ENCODE assay signal across 1 cellular context in genomic region chr1:11805454-11806306, GRCh38.
TF ChIP-seq lines count a peak whose summit lies in the region.

Gene CLCN6 (plus strand): TSS chr1:11806191. CDS start chr1:11806263, 72 bp downstream.
Gene MTHFR (minus strand): TSS chr1:11805964. CDS start chr1:11803116, 2,848 bp downstream.

TF ChIP-seq in HepG2, 621 proteins besides CTCF, POLR2A, EP300 and RAD21 (continued from another document and continues in another):
- TF ChIP-seq, protein P1, sequence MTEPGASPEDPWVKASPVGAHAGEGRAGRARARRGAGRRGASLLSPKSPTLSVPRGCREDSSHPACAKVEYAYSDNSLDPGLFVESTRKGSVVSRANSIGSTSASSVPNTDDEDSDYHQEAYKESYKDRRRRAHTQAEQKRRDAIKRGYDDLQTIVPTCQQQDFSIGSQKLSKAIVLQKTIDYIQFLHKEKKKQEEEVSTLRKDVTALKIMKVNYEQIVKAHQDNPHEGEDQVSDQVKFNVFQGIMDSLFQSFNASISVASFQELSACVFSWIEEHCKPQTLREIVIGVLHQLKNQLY (CRISPR knock-in tag; IDR thresholded peaks at IDR 0.05), result peak; percentile 90
- peak; percentile 68; the same call in 1 of the 2 replicates for TF ChIP-seq RELA (CRISPR knock-in tag; IDR thresholded peaks at IDR 0.05)
- peak; percentile 68; the same call in 1 of the 2 replicates for TF ChIP-seq CBX5 (CRISPR knock-in tag; IDR thresholded peaks at IDR 0.05; ENCODE audit: borderline replicate concordance)
- peak; percentile 84; the same call in 1 of the 2 replicates for TF ChIP-seq ZNF670 (CRISPR knock-in tag; IDR thresholded peaks at IDR 0.05; ENCODE audit: borderline replicate concordance)
- TF ChIP-seq, protein P2, sequence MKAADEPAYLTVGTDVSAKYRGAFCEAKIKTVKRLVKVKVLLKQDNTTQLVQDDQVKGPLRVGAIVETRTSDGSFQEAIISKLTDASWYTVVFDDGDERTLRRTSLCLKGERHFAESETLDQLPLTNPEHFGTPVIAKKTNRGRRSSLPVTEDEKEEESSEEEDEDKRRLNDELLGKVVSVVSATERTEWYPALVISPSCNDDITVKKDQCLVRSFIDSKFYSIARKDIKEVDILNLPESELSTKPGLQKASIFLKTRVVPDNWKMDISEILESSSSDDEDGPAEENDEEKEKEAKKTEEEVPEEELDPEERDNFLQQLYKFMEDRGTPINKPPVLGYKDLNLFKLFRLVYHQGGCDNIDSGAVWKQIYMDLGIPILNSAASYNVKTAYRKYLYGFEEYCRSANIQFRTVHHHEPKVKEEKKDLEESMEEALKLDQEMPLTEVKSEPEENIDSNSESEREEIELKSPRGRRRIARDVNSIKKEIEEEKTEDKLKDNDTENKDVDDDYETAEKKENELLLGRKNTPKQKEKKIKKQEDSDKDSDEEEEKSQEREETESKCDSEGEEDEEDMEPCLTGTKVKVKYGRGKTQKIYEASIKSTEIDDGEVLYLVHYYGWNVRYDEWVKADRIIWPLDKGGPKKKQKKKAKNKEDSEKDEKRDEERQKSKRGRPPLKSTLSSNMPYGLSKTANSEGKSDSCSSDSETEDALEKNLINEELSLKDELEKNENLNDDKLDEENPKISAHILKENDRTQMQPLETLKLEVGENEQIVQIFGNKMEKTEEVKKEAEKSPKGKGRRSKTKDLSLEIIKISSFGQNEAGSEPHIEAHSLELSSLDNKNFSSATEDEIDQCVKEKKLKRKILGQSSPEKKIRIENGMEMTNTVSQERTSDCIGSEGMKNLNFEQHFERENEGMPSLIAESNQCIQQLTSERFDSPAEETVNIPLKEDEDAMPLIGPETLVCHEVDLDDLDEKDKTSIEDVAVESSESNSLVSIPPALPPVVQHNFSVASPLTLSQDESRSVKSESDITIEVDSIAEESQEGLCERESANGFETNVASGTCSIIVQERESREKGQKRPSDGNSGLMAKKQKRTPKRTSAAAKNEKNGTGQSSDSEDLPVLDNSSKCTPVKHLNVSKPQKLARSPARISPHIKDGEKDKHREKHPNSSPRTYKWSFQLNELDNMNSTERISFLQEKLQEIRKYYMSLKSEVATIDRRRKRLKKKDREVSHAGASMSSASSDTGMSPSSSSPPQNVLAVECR (CRISPR knock-in tag; IDR thresholded peaks at IDR 0.05; ENCODE audit: borderline replicate concordance), result peak; percentile 94
- TF ChIP-seq ZFAT (CRISPR knock-in tag; conservative IDR thresholded peaks at IDR 0.05), result no peak
- TF ChIP-seq TEAD3 (CRISPR knock-in tag; optimal IDR thresholded peaks at IDR 0.05; ENCODE audit: borderline replicate concordance), result peak; percentile 47
- no peak for TF ChIP-seq ZNF598 (CRISPR knock-in tag; IDR thresholded peaks at IDR 0.05; ENCODE audit: borderline replicate concordance)
- peak; percentile 72; the same call in 1 of the 2 replicates for TF ChIP-seq ZNF563 (CRISPR knock-in tag; IDR thresholded peaks at IDR 0.05)
- no peak for TF ChIP-seq ZNF512 (CRISPR knock-in tag; IDR thresholded peaks at IDR 0.05)
- TF ChIP-seq ZFYVE20 (CRISPR knock-in tag; IDR thresholded peaks at IDR 0.05; ENCODE audit: borderline replicate concordance, low read depth), result no peak
- TF ChIP-seq CREB1 (IDR thresholded peaks at IDR 0.05), result peak; percentile 96
- TF ChIP-seq CREB1 (CRISPR knock-in tag; IDR thresholded peaks at IDR 0.05), result peak; percentile 95
- peak; percentile 89 for TF ChIP-seq SP2 (CRISPR knock-in tag; IDR thresholded peaks at IDR 0.05)
- peak; percentile 95 for TF ChIP-seq YY1 (IDR thresholded peaks at IDR 0.05; ENCODE audit: insufficient read depth, insufficient replicate concordance, low read depth, low read length)
- TF ChIP-seq ZNF543 (CRISPR knock-in tag; IDR thresholded peaks at IDR 0.05), result peak; percentile 33
- peak; percentile 96 for TF ChIP-seq GABPB1 (CRISPR knock-in tag; IDR thresholded peaks at IDR 0.05)
- peak; percentile 77; the same call in 1 of the 2 replicates for TF ChIP-seq ZNF704 (CRISPR knock-in tag; IDR thresholded peaks at IDR 0.05; ENCODE audit: borderline replicate concordance)
- TF ChIP-seq PITX1 (CRISPR knock-in tag; IDR thresholded peaks at IDR 0.05), result peak; percentile 81
- TF ChIP-seq NR2F1 (CRISPR knock-in tag; IDR thresholded peaks at IDR 0.05), result peak; percentile 45 to 60
- peak; percentile 80; the same call in 1 of the 2 replicates for TF ChIP-seq ZNF225 (CRISPR knock-in tag; IDR thresholded peaks at IDR 0.05)
- peak; percentile 57 for TF ChIP-seq ATF2 (CRISPR knock-in tag; IDR thresholded peaks at IDR 0.05)
- peak; percentile 68 for TF ChIP-seq GATAD2A (CRISPR knock-in tag; IDR thresholded peaks at IDR 0.05)
- peak; percentile 75; the same call in 1 of the 2 replicates for TF ChIP-seq ZNF747 (CRISPR knock-in tag; IDR thresholded peaks at IDR 0.05; ENCODE audit: borderline replicate concordance)
- TF ChIP-seq MED1 (CRISPR knock-in tag; IDR thresholded peaks at IDR 0.05), result peak; percentile 58; the same call in 1 of the 2 replicates
- TF ChIP-seq KMT2A (CRISPR knock-in tag; IDR thresholded peaks at IDR 0.05), result peak; percentile 44; the same call in 1 of the 2 replicates
- no peak for TF ChIP-seq SSRP1 (CRISPR knock-in tag; IDR thresholded peaks at IDR 0.05)
- TF ChIP-seq ZNF619 (CRISPR knock-in tag; IDR thresholded peaks at IDR 0.05), result peak; percentile 62; the same call in 1 of the 2 replicates
- 0 out of 2 replicates have a peak, but pooled peaks have one; percentile 50 for TF ChIP-seq TOE1 (CRISPR knock-in tag; IDR thresholded peaks at IDR 0.05)
- peak; percentile 39; the same call in 1 of the 2 replicates for TF ChIP-seq JUN (CRISPR knock-in tag; IDR thresholded peaks at IDR 0.05)
- TF ChIP-seq SRY (CRISPR knock-in tag; IDR thresholded peaks at IDR 0.05), result peak; percentile 72; the same call in 1 of the 2 replicates
- TF ChIP-seq TAF1 (CRISPR knock-in tag; IDR thresholded peaks at IDR 0.05), result peak; percentile 93
- TF ChIP-seq, protein P3, sequence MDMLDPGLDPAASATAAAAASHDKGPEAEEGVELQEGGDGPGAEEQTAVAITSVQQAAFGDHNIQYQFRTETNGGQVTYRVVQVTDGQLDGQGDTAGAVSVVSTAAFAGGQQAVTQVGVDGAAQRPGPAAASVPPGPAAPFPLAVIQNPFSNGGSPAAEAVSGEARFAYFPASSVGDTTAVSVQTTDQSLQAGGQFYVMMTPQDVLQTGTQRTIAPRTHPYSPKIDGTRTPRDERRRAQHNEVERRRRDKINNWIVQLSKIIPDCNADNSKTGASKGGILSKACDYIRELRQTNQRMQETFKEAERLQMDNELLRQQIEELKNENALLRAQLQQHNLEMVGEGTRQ (IDR thresholded peaks at IDR 0.05; ENCODE audit: low read depth, low read length), result peak; percentile 100
- TF ChIP-seq, protein P3 (CRISPR knock-in tag; IDR thresholded peaks at IDR 0.05; ENCODE audit: borderline replicate concordance), result peak; percentile 100
- TF ChIP-seq ZSCAN21 (CRISPR knock-in tag; IDR thresholded peaks at IDR 0.05; ENCODE audit: borderline replicate concordance), result peak; percentile 70; the same call in 1 of the 2 replicates
- no peak; the same call in 1 of the 2 replicates for TF ChIP-seq RNF2 (conservative IDR thresholded peaks at IDR 0.05; ENCODE audit: low read depth)
- no peak for TF ChIP-seq ISX (CRISPR knock-in tag; conservative IDR thresholded peaks at IDR 0.05)
- TF ChIP-seq HNF1B (CRISPR knock-in tag; IDR thresholded peaks at IDR 0.05), result peak; percentile 94
- TF ChIP-seq JUND (CRISPR knock-in tag; IDR thresholded peaks at IDR 0.05), result peak; percentile 12; the same call in 1 of the 2 replicates
- TF ChIP-seq ETV5 (CRISPR knock-in tag; IDR thresholded peaks at IDR 0.05; ENCODE audit: borderline replicate concordance), result peak; percentile 77; the same call in 1 of the 2 replicates
- peak; percentile 46; the same call in 1 of the 2 replicates for TF ChIP-seq TSC22D2 (CRISPR knock-in tag; IDR thresholded peaks at IDR 0.05; ENCODE audit: borderline replicate concordance)
- peak; percentile 71; the same call in 1 of the 2 replicates for TF ChIP-seq ZNF766 (CRISPR knock-in tag; IDR thresholded peaks at IDR 0.05; ENCODE audit: borderline replicate concordance)
- TF ChIP-seq ZNF367 (CRISPR knock-in tag; IDR thresholded peaks at IDR 0.05; ENCODE audit: borderline replicate concordance), result peak; percentile 77
- TF ChIP-seq ZKSCAN8 (CRISPR knock-in tag; IDR thresholded peaks at IDR 0.05; ENCODE audit: borderline replicate concordance), result no peak
- peak in 1 of 2 experiments; percentile 39; a peak in 1 of 4 replicates for TF ChIP-seq KLF16 (CRISPR knock-in tag; IDR thresholded peaks at IDR 0.05)
- TF ChIP-seq ZNF878 (CRISPR knock-in tag; IDR thresholded peaks at IDR 0.05), result peak; percentile 85
- TF ChIP-seq ZNF12 (CRISPR knock-in tag; IDR thresholded peaks at IDR 0.05), result 0 out of 2 replicates have a peak, but pooled peaks have one; percentile 33
- TF ChIP-seq ZNF780A (CRISPR knock-in tag; IDR thresholded peaks at IDR 0.05), result peak; percentile 90; the same call in 1 of the 2 replicates
- peak; percentile 16 for TF ChIP-seq AGO1 (IDR thresholded peaks at IDR 0.05; ENCODE audit: low read depth, low read length, poor library complexity, severe bottlenecking)
- TF ChIP-seq SP4 (CRISPR knock-in tag; IDR thresholded peaks at IDR 0.05), result peak; percentile 99
- TF ChIP-seq ZNF513 (CRISPR knock-in tag; conservative IDR thresholded peaks at IDR 0.05), result no peak
- TF ChIP-seq STAT5B (CRISPR knock-in tag; IDR thresholded peaks at IDR 0.05), result no peak
- TF ChIP-seq SALL2 (CRISPR knock-in tag; IDR thresholded peaks at IDR 0.05), result peak; percentile 79
- no peak for TF ChIP-seq SOX13 (IDR thresholded peaks at IDR 0.05)
- peak in 1 of 2 experiments; percentile 16; a peak in 1 of 4 replicates for TF ChIP-seq SOX13 (CRISPR knock-in tag; conservative IDR thresholded peaks at IDR 0.05 in 1 of 2, IDR thresholded peaks at IDR 0.05 in 1 of 2)
- 0 out of 2 replicates have a peak, but pooled peaks have one; percentile 48 for TF ChIP-seq BRD4 (CRISPR knock-in tag; IDR thresholded peaks at IDR 0.05)
